In genomic region chr11:130071211-130071712, GRCh38 we compare ENCODE assay signal across 8 cellular contexts. TPM values are rescaled to one million over a fixed set of nuclear protein-coding genes. Genes with fewer than 3 reads are reported as not detected.
A peak's percentile ranks its signal among the peaks of the same experiment; 100 is the strongest.
DNase-seq lines count a peak whose midpoint lies in the region; ATAC-seq and TF ChIP-seq lines count a peak whose summit lies in the region.

No MANE protein-coding gene starts in this region.

- DNase-seq in BJ (ENCODE audit: low read depth) (no peak), HT-29 (ENCODE audit: low spot score) (peak; percentile 72), occipital lobe (lab: John Stamatoyannopoulos, UW) (no peak)
- no peak for DNase-seq in activated naive CD4-positive, alpha-beta T cell treated with anti-CD3 and anti-CD28 coated beads, Interleukin-2, amount 50 U/mL, for 72 hours (ENCODE audit: low spot score in 2 of 2)
- DNase-seq in stimulated activated naive B cell treated with anti-CD40 and anti-IgM and Interleukin-4, amounts not matched to agents 10 μg/mL and 1 μg/mL and 100 μg/mL, for 72 hours = no peak

- H3K9me3 ChIP-seq in iPS-20b (ENCODE audit: insufficient read depth, low read depth, low read length) = no peaks in the 10 kb centered on the region

- no peaks in the 10 kb centered on the region for H3K36me3 Mint-ChIP-seq in activated naive CD4-positive, alpha-beta T cell treated with anti-CD3 and anti-CD28 coated beads, Interleukin-2, amount 50 U/mL, for 72 hours
- H3K36me3 Mint-ChIP-seq in stimulated activated naive B cell treated with anti-CD40 and anti-IgM and Interleukin-4, amounts not matched to agents 10 μg/mL and 1 μg/mL and 100 μg/mL, for 72 hours = peaks cover 2 to 3% of the 10 kb centered on the region in 2 donors

- peaks cover 29 to 46% of the 10 kb centered on the region in 2 donors for H3K4me1 Mint-ChIP-seq in stimulated activated naive B cell treated with anti-CD40 and anti-IgM and Interleukin-4, amounts not matched to agents 10 μg/mL and 1 μg/mL and 100 μg/mL, for 72 hours

- no peaks in the 10 kb centered on the region for H3K9me3 Mint-ChIP-seq in activated naive CD4-positive, alpha-beta T cell treated with anti-CD3 and anti-CD28 coated beads, Interleukin-2, amount 50 U/mL, for 72 hours
- no peaks in the 10 kb centered on the region for H3K9me3 Mint-ChIP-seq in stimulated activated naive B cell treated with anti-CD40 and anti-IgM and Interleukin-4, amounts not matched to agents 10 μg/mL and 1 μg/mL and 100 μg/mL, for 72 hours

- peak overlapping the region; percentile 34 to 56 for H3K27ac Mint-ChIP-seq in activated naive CD4-positive, alpha-beta T cell treated with anti-CD3 and anti-CD28 coated beads, Interleukin-2, amount 50 U/mL, for 72 hours
- H3K27ac Mint-ChIP-seq in stimulated activated naive B cell treated with anti-CD40 and anti-IgM and Interleukin-4, amounts not matched to agents 10 μg/mL and 1 μg/mL and 100 μg/mL, for 72 hours = peak overlapping the region; percentile 48

- H3K9ac ChIP-seq in iPS-20b (ENCODE audit: low read depth, low read length) = peak overlapping the region; percentile 75

- CTCF ChIA-PET in BJ (lab: Yijun Ruan, JAX) = interaction anchor here (0.8 to 1.8 kb wide), 6 partner anchors 11 to 149 kb away, joined by 3 to 4 read pairs (median 3); no protein-coding TSS in a partner anchor

- peaks cover 10% of the 10 kb centered on the region; the same call in 1 of the 2 replicates for H3K4me1 ChIP-seq in iPS-20b (ENCODE audit: insufficient read depth, low read length)

- POLR2A ChIA-PET in BJ (lab: Charles Lee) = interaction anchor here (0.6 to 0.9 kb wide), 2 partner anchors 10 to 68 kb away, joined by 3 to 9 read pairs; no protein-coding TSS in a partner anchor

- no peak for TF ChIP-seq CTCF in BJ (IDR thresholded peaks at IDR 0.05; ENCODE audit: insufficient read depth, low read depth, low read length)

- no peak for ATAC-seq in activated naive CD4-positive, alpha-beta T cell treated with anti-CD3 and anti-CD28 coated beads, Interleukin-2, amount 50 U/mL, for 72 hours
- ATAC-seq in stimulated activated naive B cell treated with anti-CD40 and anti-IgM and Interleukin-4, amounts not matched to agents 10 μg/mL and 1 μg/mL and 100 μg/mL, for 72 hours (replicated peaks) = no peak
- ATAC-seq in HG03378 (IDR thresholded peaks at IDR 0.05; ENCODE audit: unreplicated experiment) = no peak
- no peak for ATAC-seq in GM21737 (IDR thresholded peaks at IDR 0.05; ENCODE audit: unreplicated experiment)

- H3K27me3 ChIP-seq in BJ (ENCODE audit: control insufficient read depth, insufficient read depth, low read length) (no peaks in the 10 kb centered on the region), iPS-20b (ENCODE audit: insufficient read depth, low read length) (peaks cover 35% of the 10 kb centered on the region)

- H3K4me3 ChIP-seq in BJ (ENCODE audit: low read depth, low read length) (peak overlapping the region; percentile 93), iPS-20b (ENCODE audit: low read length) (peak overlapping the region; percentile 97)

- H3K27ac ChIP-seq in iPS-20b (ENCODE audit: low read length) = no peak overlapping the region

- H3K36me3 ChIP-seq in BJ (ENCODE audit: control insufficient read depth, insufficient read depth, low read length) (no peaks in the 10 kb centered on the region), iPS-20b (ENCODE audit: insufficient read depth, low read depth, low read length) (no peaks in the 10 kb centered on the region)

- H3K27me3 Mint-ChIP-seq in stimulated activated naive B cell treated with anti-CD40 and anti-IgM and Interleukin-4, amounts not matched to agents 10 μg/mL and 1 μg/mL and 100 μg/mL, for 72 hours = no peaks in the 10 kb centered on the region

- H3K4me3 Mint-ChIP-seq in stimulated activated naive B cell treated with anti-CD40 and anti-IgM and Interleukin-4, amounts not matched to agents 10 μg/mL and 1 μg/mL and 100 μg/mL, for 72 hours = peak overlapping the region; percentile 91 to 95

RNA-seq across cellular contexts. Expression of gene APLP2, which starts 1.6 kb away (rescaled TPM):
- 382 and 465 TPM in 2 replicates for polyA plus RNA-seq in BJ (2011; rRNA removed)
- polyA minus RNA-seq in BJ (2011; rRNA and poly(A)+ RNA removed) = 62.7 and 74.8 TPM in 2 replicates
- 167 and 177 TPM in 2 replicates for total RNA-seq in HT-29 (2014; rRNA removed; shearing (Covaris generic))
- total RNA-seq in activated naive CD4-positive, alpha-beta T cell treated with anti-CD3 and anti-CD28 coated beads, Interleukin-2, amount 50 U/mL, for 72 hours = 10 to 100 TPM; 30.3 to 32.2 TPM
- total RNA-seq in occipital lobe = 220 TPM
